1 cellular context compared by ENCODE assay signal in genomic region chr7:142405122-142405765, GRCh38.
TF ChIP-seq lines count a peak whose summit lies in the region.

No MANE protein-coding gene starts in this region.

TF ChIP-seq in IMR-90, 13 proteins besides CTCF, POLR2A, EP300 and RAD21 (continued from another document):
- TF ChIP-seq SMC3 (IDR thresholded peaks at IDR 0.05; ENCODE audit: low read depth, low read length), result no peak
- TF ChIP-seq BHLHE40 (IDR thresholded peaks at IDR 0.05; ENCODE audit: low read depth, low read length), result no peak
- TF ChIP-seq CEBPB (IDR thresholded peaks at IDR 0.05; ENCODE audit: low read depth, low read length), result no peak
- TF ChIP-seq RFX5 (IDR thresholded peaks at IDR 0.05; ENCODE audit: low read depth, low read length), result no peak
- TF ChIP-seq ELK1 (IDR thresholded peaks at IDR 0.05; ENCODE audit: borderline replicate concordance, low read depth, low read length), result no peak
- TF ChIP-seq, protein P1, sequence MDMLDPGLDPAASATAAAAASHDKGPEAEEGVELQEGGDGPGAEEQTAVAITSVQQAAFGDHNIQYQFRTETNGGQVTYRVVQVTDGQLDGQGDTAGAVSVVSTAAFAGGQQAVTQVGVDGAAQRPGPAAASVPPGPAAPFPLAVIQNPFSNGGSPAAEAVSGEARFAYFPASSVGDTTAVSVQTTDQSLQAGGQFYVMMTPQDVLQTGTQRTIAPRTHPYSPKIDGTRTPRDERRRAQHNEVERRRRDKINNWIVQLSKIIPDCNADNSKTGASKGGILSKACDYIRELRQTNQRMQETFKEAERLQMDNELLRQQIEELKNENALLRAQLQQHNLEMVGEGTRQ (IDR thresholded peaks at IDR 0.05; ENCODE audit: low read depth, low read length), result no peak
- no peak for TF ChIP-seq MAFK (IDR thresholded peaks at IDR 0.05; ENCODE audit: low read depth, low read length)
- no peak for TF ChIP-seq CHD1 (IDR thresholded peaks at IDR 0.05; ENCODE audit: low read depth, low read length)
- TF ChIP-seq FOS (IDR thresholded peaks at IDR 0.05; ENCODE audit: low read depth, low read length), result no peak
